Comparison of ENCODE assay signal across 1 cellular context in genomic region chr5:159459951-159460538, GRCh38.
TF ChIP-seq lines count a peak whose summit lies in the region.

No MANE protein-coding gene starts in this region.

TF ChIP-seq in GM12878, 131 proteins besides CTCF, POLR2A, EP300 and RAD21 (continued from another document and continues in another):
- peak; percentile 69 for TF ChIP-seq ATF2 (IDR thresholded peaks at IDR 0.05; ENCODE audit: low read length)
- no peak for TF ChIP-seq BCLAF1 (IDR thresholded peaks at IDR 0.05)
- no peak for TF ChIP-seq STAT1 (conservative IDR thresholded peaks at IDR 0.05)
- no peak for TF ChIP-seq ZNF384 (IDR thresholded peaks at IDR 0.05; ENCODE audit: borderline replicate concordance, low read depth, low read length)
- TF ChIP-seq ZBTB4 (CRISPR knock-in tag; IDR thresholded peaks at IDR 0.05), result no peak
- no peak for TF ChIP-seq SUPT20H (IDR thresholded peaks at IDR 0.05; ENCODE audit: borderline replicate concordance, control insufficient read depth, low read depth, low read length)
- TF ChIP-seq SKIL (IDR thresholded peaks at IDR 0.05; ENCODE audit: low read depth, poor library complexity, severe bottlenecking), result no peak
- no peak for TF ChIP-seq ZSCAN29 (IDR thresholded peaks at IDR 0.05)
- TF ChIP-seq EZH2 (IDR thresholded peaks at IDR 0.05; ENCODE audit: borderline replicate concordance, control insufficient read depth, low read depth, low read length), result no peak
- TF ChIP-seq CREB1 (IDR thresholded peaks at IDR 0.05; ENCODE audit: low read depth), result peak; percentile 40; the same call in 1 of the 2 replicates
- no peak for TF ChIP-seq RCOR1 (conservative IDR thresholded peaks at IDR 0.05; ENCODE audit: low read depth, low read length)
- no peak for TF ChIP-seq MLLT1 (IDR thresholded peaks at IDR 0.05)
- TF ChIP-seq LARP7 (IDR thresholded peaks at IDR 0.05), result no peak
- no peak for TF ChIP-seq KLF5 (IDR thresholded peaks at IDR 0.05; ENCODE audit: partially characterized antibody)
- TF ChIP-seq BACH1 (IDR thresholded peaks at IDR 0.05; ENCODE audit: borderline replicate concordance), result no peak
- TF ChIP-seq MEF2A (IDR thresholded peaks at IDR 0.05; ENCODE audit: insufficient read depth, low read depth, low read length), result no peak
- no peak for TF ChIP-seq CHD1 (IDR thresholded peaks at IDR 0.05; ENCODE audit: low read depth, low read length)
- no peak for TF ChIP-seq PRDM15 (CRISPR knock-in tag; IDR thresholded peaks at IDR 0.05)
- no peak for TF ChIP-seq PML (IDR thresholded peaks at IDR 0.05; ENCODE audit: low read length)
- TF ChIP-seq GABPA (IDR thresholded peaks at IDR 0.05; ENCODE audit: low read depth), result 0 out of 2 replicates have a peak, but pooled peaks have one; percentile 34
- no peak for TF ChIP-seq TBL1XR1 (IDR thresholded peaks at IDR 0.05; ENCODE audit: low read depth, low read length)
- TF ChIP-seq BRCA1 (IDR thresholded peaks at IDR 0.05; ENCODE audit: low read depth, low read length), result no peak
- no peak for TF ChIP-seq IRF4 (IDR thresholded peaks at IDR 0.05; ENCODE audit: low read depth, low read length)
- TF ChIP-seq CEBPB (IDR thresholded peaks at IDR 0.05; ENCODE audit: borderline replicate concordance in 1 of 2, low read depth in 2 of 2, low read length in 2 of 2), result no peak
- no peak for TF ChIP-seq SP1 (IDR thresholded peaks at IDR 0.05; ENCODE audit: low read depth, low read length)
- TF ChIP-seq NFXL1 (IDR thresholded peaks at IDR 0.05; ENCODE audit: borderline replicate concordance), result no peak
- no peak for TF ChIP-seq SMARCA5 (IDR thresholded peaks at IDR 0.05)
- TF ChIP-seq USF2 (IDR thresholded peaks at IDR 0.05; ENCODE audit: borderline replicate concordance, low read depth, low read length), result no peak
- no peak for TF ChIP-seq TCF7 (IDR thresholded peaks at IDR 0.05; ENCODE audit: borderline replicate concordance)
- TF ChIP-seq CBX3 (IDR thresholded peaks at IDR 0.05; ENCODE audit: borderline replicate concordance, low read depth), result no peak
- peak; percentile 85 for TF ChIP-seq RUNX3 (IDR thresholded peaks at IDR 0.05; ENCODE audit: low read length)
- TF ChIP-seq BMI1 (IDR thresholded peaks at IDR 0.05; ENCODE audit: borderline replicate concordance), result no peak
- no peak for TF ChIP-seq MAX (IDR thresholded peaks at IDR 0.05; ENCODE audit: low read depth, low read length)
- TF ChIP-seq RAD51 (IDR thresholded peaks at IDR 0.05), result no peak
- peak; percentile 88 for TF ChIP-seq IKZF1 (conservative IDR thresholded peaks at IDR 0.05)
- TF ChIP-seq FOXK2 (IDR thresholded peaks at IDR 0.05), result no peak
- TF ChIP-seq NFYA (IDR thresholded peaks at IDR 0.05; ENCODE audit: borderline replicate concordance, low read depth, low read length), result no peak
- TF ChIP-seq USF1 (IDR thresholded peaks at IDR 0.05; ENCODE audit: borderline replicate concordance, extremely low read length, insufficient read depth, low read depth, low read length), result no peak
- TF ChIP-seq NRF1 (conservative IDR thresholded peaks at IDR 0.05; ENCODE audit: low read depth, low read length), result no peak
- peak; percentile 14 for TF ChIP-seq BCL3 (IDR thresholded peaks at IDR 0.05; ENCODE audit: borderline replicate concordance, insufficient read depth, low read depth, low read length, poor library complexity, severe bottlenecking)
- TF ChIP-seq KAT2A (conservative IDR thresholded peaks at IDR 0.05; ENCODE audit: control insufficient read depth, low read depth, low read length), result no peak
- no peak for TF ChIP-seq ZBTB33 (IDR thresholded peaks at IDR 0.05)
